Comparison of ENCODE assay signal across 21 cellular contexts in the genomic region with DNA sequence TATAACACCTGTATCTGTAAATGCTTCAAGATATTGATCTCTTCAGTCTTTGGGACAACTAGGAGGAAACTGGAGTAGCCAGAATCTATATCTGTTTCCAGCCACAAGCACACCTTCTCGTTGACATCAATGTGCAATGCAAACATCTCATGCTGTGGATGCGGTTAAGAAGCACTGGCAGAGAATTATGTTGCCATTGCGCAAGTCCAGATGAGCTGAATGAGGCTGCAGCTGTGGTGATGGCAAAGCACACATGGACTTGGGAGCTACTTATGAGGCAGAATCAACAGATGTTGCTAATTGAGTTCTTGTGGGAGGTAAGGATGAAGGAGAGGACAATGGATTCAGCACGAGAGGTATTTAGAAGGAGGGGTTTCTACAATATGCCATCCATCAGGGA.
DNase-seq lines count a peak whose midpoint lies in the region; ATAC-seq and TF ChIP-seq lines count a peak whose summit lies in the region.
"Had no signal": no experiment of that assay in that cellular context is flagged by ENCODE, and none has a peak within 500 bp of the region (broad histone marks: within the 10 kb centered on the region; RNA-seq: fewer than 3 reads in every experiment).

No MANE protein-coding gene starts in this region.

- H3K4me1 ChIP-seq in heart left ventricle: no peaks in the 10 kb centered on the region
- H3K4me1 ChIP-seq: uterus had no signal

- H3K4me3 ChIP-seq in AG04450 (ENCODE audit: low read depth, low read length) (no peak overlapping the region), fibroblast of the aortic adventitia (ENCODE audit: low read depth, low read length) (no peak overlapping the region), heart left ventricle (no peak overlapping the region)
- H3K4me3 ChIP-seq: uterus had no signal

- 75 to 84% (median 78%) methylated on average over 4 of the region's 4 CpGs for WGBS in heart left ventricle, 4 donors

- H3K9me3 ChIP-seq in AG04450 (ENCODE audit: control insufficient read depth, insufficient read depth, low read length): no peaks in the 10 kb centered on the region
- no peaks in the 10 kb centered on the region for H3K9me3 ChIP-seq in heart left ventricle
- H3K9me3 ChIP-seq: uterus had no signal

- no peak for TF ChIP-seq CTCF in AG04450 (IDR thresholded peaks at IDR 0.05; ENCODE audit: low read depth, low read length)
- TF ChIP-seq CTCF in fibroblast of the aortic adventitia (IDR thresholded peaks at IDR 0.05; ENCODE audit: insufficient read depth, low read length): no peak
- TF ChIP-seq CTCF in heart left ventricle (IDR thresholded peaks at IDR 0.05): no peak

- H3K36me3 ChIP-seq in heart left ventricle: no peaks in the 10 kb centered on the region
- H3K36me3 ChIP-seq: uterus had no signal

- no peaks in the 10 kb centered on the region for H3K36me3 Mint-ChIP-seq in natural killer cell treated with Interleukin-12 subunit alpha and Interleukin-12 subunit beta and Interleukin-15 and Interleukin-18, amount 100 ng/mL, for 72 hours
- H3K36me3 Mint-ChIP-seq: natural killer cell had no signal

- no peak for TF ChIP-seq POLR2A in heart left ventricle (IDR thresholded peaks at IDR 0.05)

- POLR2A ChIA-PET in AG04450 (lab: Yijun Ruan, JAX): no interaction called here

- intact Hi-C loops in heart left ventricle (cut with DNase I): no loop called here

- H3K4me3 Mint-ChIP-seq in natural killer cell treated with Interleukin-12 subunit alpha and Interleukin-12 subunit beta and Interleukin-15 and Interleukin-18, amount 100 ng/mL, for 72 hours: no peak overlapping the region
- H3K4me3 Mint-ChIP-seq: IgD-negative memory B cell; natural killer cell; T-helper 1 cell treated with Interleukin-12 subunit alpha and Interleukin-12 subunit beta and Interleukin-4 antibody, amounts not matched to agents 30 μg/mL and 1 μg/mL, for 36 hours had no signal

- CTCF ChIA-PET in AG04450 (lab: Charles Lee): no interaction called here

- no peaks in the 10 kb centered on the region for H3K9me3 Mint-ChIP-seq in natural killer cell treated with Interleukin-12 subunit alpha and Interleukin-12 subunit beta and Interleukin-15 and Interleukin-18, amount 100 ng/mL, for 72 hours
- H3K9me3 Mint-ChIP-seq: T-helper 1 cell treated with Interleukin-12 subunit alpha and Interleukin-12 subunit beta and Interleukin-4 antibody, amounts not matched to agents 30 μg/mL and 1 μg/mL, for 36 hours had no signal

- H3K27me3 ChIP-seq in AG04450 (ENCODE audit: control insufficient read depth, insufficient read depth, low read length): no peaks in the 10 kb centered on the region
- H3K27me3 ChIP-seq in heart left ventricle: no peaks in the 10 kb centered on the region
- H3K27me3 ChIP-seq: uterus had no signal

- H3K27ac Mint-ChIP-seq in natural killer cell treated with Interleukin-12 subunit alpha and Interleukin-12 subunit beta and Interleukin-15 and Interleukin-18, amount 100 ng/mL, for 72 hours: no peak overlapping the region
- H3K27ac Mint-ChIP-seq: IgD-negative memory B cell; natural killer cell; T-helper 1 cell treated with Interleukin-12 subunit alpha and Interleukin-12 subunit beta and Interleukin-4 antibody, amounts not matched to agents 30 μg/mL and 1 μg/mL, for 36 hours had no signal

- H3K4me1 Mint-ChIP-seq in natural killer cell treated with Interleukin-12 subunit alpha and Interleukin-12 subunit beta and Interleukin-15 and Interleukin-18, amount 100 ng/mL, for 72 hours (ENCODE audit: low read depth in 2 of 2): no peaks in the 10 kb centered on the region
- H3K4me1 Mint-ChIP-seq: IgD-negative memory B cell, natural killer cell had no signal

- ATAC-seq in GM18867 (IDR thresholded peaks at IDR 0.05; ENCODE audit: unreplicated experiment) (no peak), heart left ventricle (no peak)
- ATAC-seq in natural killer cell treated with Interleukin-12 subunit alpha and Interleukin-12 subunit beta and Interleukin-15 and Interleukin-18, amount 100 ng/mL, for 72 hours: no peak
- ATAC-seq: natural killer cell had no signal

- DNase-seq in AG04450 (ENCODE audit: low read depth, low spot score) (peak; percentile 30), GM04503 (ENCODE audit: low read depth) (peak; percentile 64), NOMO-1 (lab: John Stamatoyannopoulos, UW; ENCODE audit: unreplicated experiment in 2 of 2) (peak; percentile 34 to 36), fibroblast of the aortic adventitia (ENCODE audit: low read depth) (peak; percentile 50), NCI-H526 (lab: John Stamatoyannopoulos, UW) (no peak), heart left ventricle (no peak)
- DNase-seq in natural killer cell treated with Interleukin-12 subunit alpha and Interleukin-12 subunit beta and Interleukin-15 and Interleukin-18, amount 100 ng/mL, for 72 hours (ENCODE audit: low spot score): no peak
- DNase-seq: AML-193; amygdala; Calu3; glutamatergic neuron; natural killer cell; NCI-H1105; NCI-H226; retina; Right ventricle myocardium superior; stimulated activated CD4-positive, alpha-beta T cell treated with anti-CD3 and anti-CD28 coated beads, Interleukin-1b, Interleukin-23, amount 100 ng/mL, for 48 hours; uterus had no signal

- H3K27ac ChIP-seq in AG04450 (ENCODE audit: low read depth, low read length): no peak overlapping the region
- no peak overlapping the region for H3K27ac ChIP-seq in heart left ventricle
- H3K27ac ChIP-seq: uterus had no signal

- H3K27me3 Mint-ChIP-seq in natural killer cell treated with Interleukin-12 subunit alpha and Interleukin-12 subunit beta and Interleukin-15 and Interleukin-18, amount 100 ng/mL, for 72 hours: peaks cover 0 to 2% of the 10 kb centered on the region in 2 donors
- H3K27me3 Mint-ChIP-seq: IgD-negative memory B cell had no signal

Comparison
In these comparisons a context has a peak if more than half of its experiments do, and no peak if none do; other contexts are left out.
1. DNase-seq: peak in AG04450 (single experiment), GM04503 (single experiment), NOMO-1 (2 of 2) and fibroblast of the aortic adventitia (single experiment); none in NCI-H526 (0 of 2), natural killer cell treated with Interleukin-12 subunit alpha and Interleukin-12 subunit beta and Interleukin-15 and Interleukin-18, amount 100 ng/mL, for 72 hours (single experiment) and heart left ventricle (0 of 5).